23 cellular contexts compared by ENCODE assay signal in the genomic region with DNA sequence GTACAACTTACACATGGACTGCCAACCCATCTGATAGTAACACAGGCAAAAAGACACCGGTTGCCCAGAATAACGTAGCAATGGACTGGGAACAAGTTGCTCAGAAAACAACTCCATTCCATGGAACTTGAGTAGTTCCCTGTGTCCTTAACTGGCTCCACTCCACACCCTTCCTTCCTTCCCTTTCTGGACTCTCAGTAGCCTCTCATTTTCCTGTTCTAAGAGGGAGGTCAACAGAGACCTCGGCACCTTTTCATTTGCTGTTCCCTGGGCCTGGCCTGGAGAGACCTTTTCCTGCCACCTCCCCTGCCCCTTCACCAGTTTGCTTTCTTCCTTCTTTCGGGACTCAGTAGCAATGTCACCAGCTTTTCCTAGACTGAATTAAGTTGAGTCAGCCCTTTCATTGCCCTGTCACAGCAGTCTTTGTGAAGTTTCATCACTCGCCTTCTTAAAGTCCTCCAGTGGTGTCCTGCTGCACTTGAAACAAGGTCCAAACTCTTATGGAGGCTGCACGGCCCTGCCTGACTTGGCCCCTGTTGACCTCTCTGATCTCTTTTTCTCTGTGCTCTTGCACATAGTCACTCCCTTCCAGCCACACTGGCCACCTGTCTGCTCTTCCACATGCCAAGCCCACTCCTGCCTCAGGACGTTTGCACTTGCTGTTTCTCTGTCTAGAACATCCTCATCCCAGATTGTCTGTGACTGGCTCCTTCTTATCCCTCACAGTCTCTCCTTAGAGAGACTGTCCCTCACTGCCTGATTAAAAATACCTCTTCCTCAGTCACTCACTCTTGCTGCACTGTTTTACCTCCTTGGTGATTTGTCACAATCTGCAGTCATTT.
A peak's percentile ranks its signal among the peaks of the same experiment; 100 is the strongest.
DNase-seq lines count a peak whose midpoint lies in the region; ATAC-seq and TF ChIP-seq lines count a peak whose summit lies in the region.
"Had no signal": no experiment of that assay in that cellular context is flagged by ENCODE, and none has a peak within 500 bp of the region (broad histone marks: within the 10 kb centered on the region; RNA-seq: fewer than 3 reads in every experiment).

No MANE protein-coding gene starts in this region.

- peaks cover 0 to 44% (median 12%) of the 10 kb centered on the region in 9 donors for H3K4me1 ChIP-seq in heart right ventricle
- no peaks in the 10 kb centered on the region for H3K4me1 ChIP-seq in liver (ENCODE audit: control insufficient read depth in 4 of 4, insufficient read depth in 4 of 4, low read length in 3 of 4)
- peaks cover 5 to 11% of the 10 kb centered on the region in 2 donors for H3K4me1 ChIP-seq in uterus
- no peaks in the 10 kb centered on the region for H3K4me1 ChIP-seq in upper lobe of left lung

- no peak for TF ChIP-seq EP300 in upper lobe of left lung (IDR thresholded peaks at IDR 0.05)

- intact Hi-C loops in heart right ventricle (cut with DNase I), result loop anchor here in 1 of 10 donors (1.0 kb wide), 1 partner anchor 35 kb away; no protein-coding TSS in a partner anchor
- intact Hi-C loops in uterus (cut with DNase I; ENCODE audit: low total_unique reads), result loop anchor here (10.0 kb wide), 1 partner anchor 47 kb away; no protein-coding TSS in a partner anchor

- TF ChIP-seq POLR2A in uterus (IDR thresholded peaks at IDR 0.05), result no peak
- TF ChIP-seq POLR2A in upper lobe of left lung (IDR thresholded peaks at IDR 0.05), result no peak

- WGBS in heart right ventricle, 2 donors, result 59 to 67% methylated on average over 7 of the region's 7 CpGs
- WGBS in liver, result 76% methylated on average over 7 of the region's 7 CpGs
- WGBS in upper lobe of left lung, 2 donors, result 47 to 62% methylated on average over 7 of the region's 7 CpGs

- TF ChIP-seq RAD21 in liver (IDR thresholded peaks at IDR 0.05), result no peak

- H3K36me3 ChIP-seq in heart right ventricle, result no peaks in the 10 kb centered on the region
- no peaks in the 10 kb centered on the region for H3K36me3 ChIP-seq in liver (ENCODE audit: control insufficient read depth in 4 of 4, insufficient read depth in 3 of 4, low read depth in 1 of 4, low read length in 3 of 4)
- no peaks in the 10 kb centered on the region for H3K36me3 ChIP-seq in uterus
- H3K36me3 ChIP-seq in upper lobe of left lung, result no peaks in the 10 kb centered on the region
- H3K36me3 ChIP-seq: BLaER1 treated with 17β-estradiol and CSF1 and Interleukin-3, amounts not matched to agents 10 nM and 100 nM; SJCRH30 had no signal

- TF ChIP-seq CTCF in heart right ventricle (IDR thresholded peaks at IDR 0.05) (no peak), liver (IDR thresholded peaks at IDR 0.05; ENCODE audit: low read depth, low read length, missing input control) (no peak), uterus (IDR thresholded peaks at IDR 0.05) (no peak), upper lobe of left lung (IDR thresholded peaks at IDR 0.05) (no peak)

- H3K9me3 ChIP-seq in heart right ventricle (no peaks in the 10 kb centered on the region), liver (ENCODE audit: control insufficient read depth in 4 of 4, low read length in 3 of 4) (no peaks in the 10 kb centered on the region), uterus (no peaks in the 10 kb centered on the region), upper lobe of left lung (no peaks in the 10 kb centered on the region)
- H3K9me3 ChIP-seq: A549; BLaER1 treated with 17β-estradiol and CSF1 and Interleukin-3, amounts not matched to agents 10 nM and 100 nM; SJCRH30 had no signal

- ATAC-seq in heart right ventricle, result peak; percentile 40 to 83 (median 74)
- ATAC-seq in HG02623 (IDR thresholded peaks at IDR 0.05; ENCODE audit: unreplicated experiment), result no peak
- no peak for ATAC-seq in upper lobe of left lung (ENCODE audit: low FRiP score in 2 of 2)
- ATAC-seq: A549, SK-N-SH treated with all-trans-retinoic acid at 6 μM for 48 hours had no signal

- no peak overlapping the region for H3K9ac ChIP-seq in liver (ENCODE audit: low read depth in 1 of 2, low read length in 2 of 2)
- H3K9ac ChIP-seq: BLaER1 treated with 17β-estradiol and CSF1 and Interleukin-3, amounts not matched to agents 10 nM and 100 nM had no signal

- H3K27me3 ChIP-seq in heart right ventricle (peaks cover 0 to 8% (median 0%) of the 10 kb centered on the region in 7 donors), liver (ENCODE audit: control insufficient read depth in 4 of 4, insufficient read depth in 4 of 4, low read length in 3 of 4) (no peaks in the 10 kb centered on the region), uterus (no peaks in the 10 kb centered on the region), upper lobe of left lung (no peaks in the 10 kb centered on the region)
- H3K27me3 ChIP-seq: BLaER1 treated with 17β-estradiol and CSF1 and Interleukin-3, amounts not matched to agents 10 nM and 100 nM; SJCRH30 had no signal

- H3K4me3 ChIP-seq in heart right ventricle, result no peak overlapping the region
- H3K4me3 ChIP-seq in liver (ENCODE audit: low read depth in 1 of 3, low read length in 3 of 3), result no peak overlapping the region
- no peak overlapping the region for H3K4me3 ChIP-seq in uterus
- H3K4me3 ChIP-seq in upper lobe of left lung, result no peak overlapping the region
- H3K4me3 ChIP-seq: A549; BLaER1 treated with 17β-estradiol and CSF1 and Interleukin-3, amounts not matched to agents 10 nM and 100 nM; SJCRH30 had no signal

- H3K27ac ChIP-seq in heart right ventricle (peak overlapping the region; percentile 31 to 74 (median 63)), liver (ENCODE audit: low read depth in 1 of 2, low read length in 2 of 2) (no peak overlapping the region), uterus (peak overlapping the region; percentile 33 to 93), upper lobe of left lung (no peak overlapping the region)
- H3K27ac ChIP-seq: A549; BLaER1 treated with 17β-estradiol and CSF1 and Interleukin-3, amounts not matched to agents 10 nM and 100 nM; HL-60; SJCRH30 had no signal

- DNase-seq in dermis blood vessel endothelial cell (peak; percentile 6), heart right ventricle (peak in 1 of 2 donors; percentile 36), uterus (no peak), upper lobe of left lung (no peak)
- DNase-seq in effector CD4-positive, alpha-beta T cell, result no peak
- DNase-seq: AML-193; CD4-positive, alpha-beta T cell; COR-L47; DMS53; HCEC 1CT; Karpas-422; NCI-H1092; NCI-H1417 treated with DMSO at 0.1 percent for 48 hours; NCI-H187 treated with DMSO at 0.1 percent for 48 hours; NCI-H524 treated with DMSO at 0.1 percent for 48 hours; NCI-H774; SJCRH30 had no signal

TF ChIP-seq in liver, 16 proteins besides CTCF, POLR2A, EP300 and RAD21:
- TF ChIP-seq RXRA (IDR thresholded peaks at IDR 0.05) (no peak), HNF4G (IDR thresholded peaks at IDR 0.05) (no peak), NR2F2 (IDR thresholded peaks at IDR 0.05) (peak; percentile 76)

Comparison
In these comparisons a context has a peak if more than half of its experiments do, and no peak if none do; other contexts are left out.
1. ATAC-seq: peak in heart right ventricle (8 of 8); none in HG02623 (single experiment) and upper lobe of left lung (0 of 2).
2. H3K27ac ChIP-seq: peak in heart right ventricle (10 of 10) and uterus (2 of 2); none in liver (0 of 2) and upper lobe of left lung (0 of 4).